ENCODE assay signal across 8 cellular contexts in genomic region chr3:37855363-37855970, GRCh38. TPM values are rescaled to one million over a fixed set of nuclear protein-coding genes. Genes with fewer than 3 reads are reported as not detected.
DNase-seq lines count a peak whose midpoint lies in the region; ATAC-seq and TF ChIP-seq lines count a peak whose summit lies in the region.

No MANE protein-coding gene starts in this region.

- H3K36me3 ChIP-seq in right lobe of liver = no peaks in the 10 kb centered on the region

- peaks cover 6% of the 10 kb centered on the region for H3K4me1 Mint-ChIP-seq in chondrocyte (ENCODE audit: low read depth)
- H3K4me1 Mint-ChIP-seq in stimulated activated memory B cell treated with anti-CD40 and anti-IgM and Interleukin-4, amounts not matched to agents 10 μg/mL and 1 μg/mL and 100 μg/mL, for 72 hours = no peaks in the 10 kb centered on the region

- H3K9me3 ChIP-seq in right lobe of liver = no peaks in the 10 kb centered on the region

- DNase-seq in CD1c-positive myeloid dendritic cell (ENCODE audit: extremely low spot score) = peak; percentile 81
- peak; percentile 32 for DNase-seq in H4 (ENCODE audit: low spot score)
- DNase-seq in NCI-H2227 treated with DMSO at 0.1 percent for 48 hours (lab: John Stamatoyannopoulos, UW) = peak; percentile 20
- DNase-seq in activated CD4-positive, alpha-beta T cell treated with anti-CD3 and anti-CD28 coated beads, Interleukin-2, amount 50 U/mL, for 1 hour = peak; percentile 76
- no peak for DNase-seq in chondrocyte (ENCODE audit: low spot score)
- peak; percentile 84 to 86 (median 85) for DNase-seq in right lobe of liver
- DNase-seq in stimulated activated CD4-positive, alpha-beta T cell treated with anti-CD3 and anti-CD28 coated beads, TNF-alpha, amount 100 ng/mL, for 24 hours (ENCODE audit: low read depth in 3 of 3) = peak; percentile 54 to 76 (median 61)

- H3K4me1 ChIP-seq in right lobe of liver = peaks cover 0 to 18% (median 8%) of the 10 kb centered on the region in 4 donors

- H3K4me3 Mint-ChIP-seq in chondrocyte (ENCODE audit: unreplicated experiment) = no peak overlapping the region
- H3K4me3 Mint-ChIP-seq in stimulated activated memory B cell treated with anti-CD40 and anti-IgM and Interleukin-4, amounts not matched to agents 10 μg/mL and 1 μg/mL and 100 μg/mL, for 72 hours = no peak overlapping the region

- no peaks in the 10 kb centered on the region for H3K27me3 ChIP-seq in right lobe of liver

- no peaks in the 10 kb centered on the region for H3K27me3 Mint-ChIP-seq in chondrocyte (ENCODE audit: low read depth)
- peaks cover 26% of the 10 kb centered on the region for H3K27me3 Mint-ChIP-seq in stimulated activated memory B cell treated with anti-CD40 and anti-IgM and Interleukin-4, amounts not matched to agents 10 μg/mL and 1 μg/mL and 100 μg/mL, for 72 hours

- H3K4me3 ChIP-seq in right lobe of liver = no peak overlapping the region

- no peak overlapping the region for H3K27ac ChIP-seq in right lobe of liver

- TF ChIP-seq CTCF in chondrocyte (IDR thresholded peaks at IDR 0.05) (peak; percentile 97), right lobe of liver (IDR thresholded peaks at IDR 0.05) (peak; percentile 91 to 96 (median 92))

- H3K36me3 Mint-ChIP-seq in chondrocyte (ENCODE audit: low read depth) = peaks cover 4% of the 10 kb centered on the region
- no peaks in the 10 kb centered on the region for H3K36me3 Mint-ChIP-seq in stimulated activated memory B cell treated with anti-CD40 and anti-IgM and Interleukin-4, amounts not matched to agents 10 μg/mL and 1 μg/mL and 100 μg/mL, for 72 hours

- intact Hi-C loops in right lobe of liver (cut with DNase I) = loop anchor here in 1 of 2 donors (5.0 kb wide), 1 partner anchor 112 kb away; no protein-coding TSS in a partner anchor

- no peak for TF ChIP-seq POLR2A in right lobe of liver (IDR thresholded peaks at IDR 0.05)

- H3K27ac Mint-ChIP-seq in chondrocyte (ENCODE audit: unreplicated experiment) = no peak overlapping the region
- H3K27ac Mint-ChIP-seq in stimulated activated memory B cell treated with anti-CD40 and anti-IgM and Interleukin-4, amounts not matched to agents 10 μg/mL and 1 μg/mL and 100 μg/mL, for 72 hours = no peak overlapping the region

- peak; percentile 68 to 73 (median 70) for ATAC-seq in right lobe of liver
- no peak for ATAC-seq in stimulated activated memory B cell treated with anti-CD40 and anti-IgM and Interleukin-4, amounts not matched to agents 10 μg/mL and 1 μg/mL and 100 μg/mL, for 72 hours

- H3K9me3 Mint-ChIP-seq in chondrocyte (ENCODE audit: low read depth) = no peaks in the 10 kb centered on the region
- H3K9me3 Mint-ChIP-seq in stimulated activated memory B cell treated with anti-CD40 and anti-IgM and Interleukin-4, amounts not matched to agents 10 μg/mL and 1 μg/mL and 100 μg/mL, for 72 hours = no peaks in the 10 kb centered on the region

- WGBS in right lobe of liver (ENCODE audit: insufficient coverage, low coverage, low lambda C conversion rate, missing lambda C conversion rate) = 18% methylated on average over 4 of the region's 5 CpGs

RNA-seq across cellular contexts. Expression of gene CTDSPL, which starts 6.2 kb away (rescaled TPM):
- total RNA-seq in H4 (2014; rRNA removed; shearing (Covaris generic)) = 6.9 and 11.0 TPM in 2 replicates
- total RNA-seq in chondrocyte (29.6 to 43.5 TPM (median 41.5 TPM) in 3 replicates), right lobe of liver (10 to 100 TPM; 14.9 to 22.8 (median 18.0) TPM)
